Comparison of ENCODE assay signal across 10 cellular contexts in the genomic region with DNA sequence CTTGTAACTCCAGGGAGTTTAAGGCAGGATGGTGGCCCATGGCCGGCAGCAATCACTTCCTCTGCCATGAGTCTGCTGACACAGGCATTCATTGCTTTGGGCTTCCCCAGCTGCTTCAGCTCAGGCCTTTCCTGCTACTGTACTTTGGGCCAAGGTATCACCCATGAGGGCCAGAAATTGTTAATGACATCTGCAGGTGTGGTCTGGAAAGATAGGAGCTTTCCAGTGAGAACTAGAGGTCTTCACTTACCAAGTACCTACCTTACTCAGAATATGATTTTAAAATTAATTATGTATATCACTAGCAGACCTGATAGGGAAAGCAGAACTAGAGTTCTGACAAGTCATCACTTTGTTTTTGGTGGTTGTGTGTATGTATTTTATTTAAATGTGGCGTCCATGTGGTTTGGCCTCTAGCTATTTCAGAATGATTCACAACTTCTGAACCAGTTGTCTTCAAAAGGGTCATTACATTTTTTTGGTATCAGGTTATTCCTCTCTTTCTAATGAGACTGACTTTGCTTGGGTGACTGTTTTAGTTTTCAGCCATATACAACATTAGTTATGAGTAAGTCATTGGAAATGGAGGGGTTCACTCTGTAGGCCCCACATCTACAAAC. TPM values are rescaled to one million over a fixed set of nuclear protein-coding genes. Genes with fewer than 3 reads are reported as not detected.
A peak's percentile ranks its signal among the peaks of the same experiment; 100 is the strongest.
DNase-seq lines count a peak whose midpoint lies in the region; ATAC-seq lines count a peak whose summit lies in the region.
"Had no signal": no experiment of that assay in that cellular context is flagged by ENCODE, and none has a peak within 500 bp of the region (broad histone marks: within the 10 kb centered on the region; RNA-seq: fewer than 3 reads in every experiment).

No MANE protein-coding gene starts in this region.

- no peak overlapping the region for H3K27ac Mint-ChIP-seq in stimulated activated naive B cell treated with anti-CD40 and anti-IgM and Interleukin-4, amounts not matched to agents 10 μg/mL and 1 μg/mL and 100 μg/mL, for 72 hours
- H3K27ac Mint-ChIP-seq: CD4-positive, CD25-positive, alpha-beta regulatory T cell had no signal

- DNase-seq in fibroblast of gingiva (ENCODE audit: low read depth) (peak; percentile 61), Karpas-422 (no peak), mesenteric fat pad (ENCODE audit: low spot score) (no peak)
- no peak for DNase-seq in stimulated activated naive B cell treated with anti-CD40 and anti-IgM and Interleukin-4, amounts not matched to agents 10 μg/mL and 1 μg/mL and 100 μg/mL, for 72 hours
- no peak for DNase-seq in stimulated activated CD4-positive, alpha-beta T cell treated with anti-CD3 and anti-CD28 coated beads, Interleukin-2, amount 100 ng/mL, for 24 hours
- DNase-seq: CD4-positive, CD25-positive, alpha-beta regulatory T cell had no signal

- peaks cover 23 to 33% of the 10 kb centered on the region in 2 donors for H3K27me3 Mint-ChIP-seq in stimulated activated naive B cell treated with anti-CD40 and anti-IgM and Interleukin-4, amounts not matched to agents 10 μg/mL and 1 μg/mL and 100 μg/mL, for 72 hours

- no peak overlapping the region for H3K9ac ChIP-seq in Karpas-422 (ENCODE audit: low read length)

- H3K36me3 Mint-ChIP-seq in stimulated activated naive B cell treated with anti-CD40 and anti-IgM and Interleukin-4, amounts not matched to agents 10 μg/mL and 1 μg/mL and 100 μg/mL, for 72 hours = peaks cover 9 to 16% of the 10 kb centered on the region in 2 donors
- H3K36me3 Mint-ChIP-seq: CD4-positive, CD25-positive, alpha-beta regulatory T cell had no signal

- no peak overlapping the region for H3K4me2 ChIP-seq in Karpas-422 (ENCODE audit: low read depth, low read length, poor library complexity, severe bottlenecking)

- H2AFZ ChIP-seq in ACC112 (ENCODE audit: low read length, unreplicated experiment) (no peak overlapping the region), Karpas-422 (ENCODE audit: low read length) (no peak overlapping the region)

- H3K27me3 ChIP-seq in ACC112 (ENCODE audit: insufficient read depth, low read length) (no peaks in the 10 kb centered on the region), Karpas-422 (ENCODE audit: low read length) (no peaks in the 10 kb centered on the region)
- H3K27me3 ChIP-seq: pancreas had no signal

- H3K36me3 ChIP-seq in ACC112 (ENCODE audit: insufficient read depth, low read length) (no peaks in the 10 kb centered on the region), Karpas-422 (ENCODE audit: insufficient read depth, low read length) (no peaks in the 10 kb centered on the region)
- H3K36me3 ChIP-seq: pancreas had no signal

- H3K79me2 ChIP-seq in ACC112 (ENCODE audit: control insufficient read depth, insufficient read depth, low read length, unreplicated experiment) (peaks cover 54% of the 10 kb centered on the region), Karpas-422 (ENCODE audit: low read length) (no peaks in the 10 kb centered on the region)

- no peaks in the 10 kb centered on the region for H3K9me2 ChIP-seq in Karpas-422 (replicated peaks; ENCODE audit: insufficient read depth, low read length)

- no peaks in the 10 kb centered on the region for H3K9me3 ChIP-seq in Karpas-422 (ENCODE audit: low read length)
- H3K9me3 ChIP-seq: pancreas had no signal

- ATAC-seq in GM19455 (IDR thresholded peaks at IDR 0.05; ENCODE audit: unreplicated experiment) (peak; percentile 53), HG03469 (IDR thresholded peaks at IDR 0.05; ENCODE audit: unreplicated experiment) (peak; percentile 38)
- peak; percentile 78 for ATAC-seq in stimulated activated naive B cell treated with anti-CD40 and anti-IgM and Interleukin-4, amounts not matched to agents 10 μg/mL and 1 μg/mL and 100 μg/mL, for 72 hours (replicated peaks)

- H3K4me1 Mint-ChIP-seq in stimulated activated naive B cell treated with anti-CD40 and anti-IgM and Interleukin-4, amounts not matched to agents 10 μg/mL and 1 μg/mL and 100 μg/mL, for 72 hours = peaks cover 10 to 26% of the 10 kb centered on the region in 2 donors

- no peaks in the 10 kb centered on the region for H4K20me1 ChIP-seq in Karpas-422 (ENCODE audit: insufficient read depth, low read depth, low read length)

- H3K4me3 Mint-ChIP-seq in stimulated activated naive B cell treated with anti-CD40 and anti-IgM and Interleukin-4, amounts not matched to agents 10 μg/mL and 1 μg/mL and 100 μg/mL, for 72 hours = no peak overlapping the region

- H3K4me3 ChIP-seq in ACC112 (ENCODE audit: low read depth, low read length) = peak overlapping the region; percentile 83
- no peak overlapping the region for H3K4me3 ChIP-seq in Karpas-422 (ENCODE audit: low read length)

- H3K9me3 Mint-ChIP-seq in stimulated activated naive B cell treated with anti-CD40 and anti-IgM and Interleukin-4, amounts not matched to agents 10 μg/mL and 1 μg/mL and 100 μg/mL, for 72 hours = peaks cover 0 to 4% of the 10 kb centered on the region in 2 donors

- peak overlapping the region; percentile 75 for H3K27ac ChIP-seq in ACC112 (ENCODE audit: low read depth, low read length)
- no peak overlapping the region for H3K27ac ChIP-seq in Karpas-422 (ENCODE audit: low read length)
- H3K27ac ChIP-seq: pancreas had no signal

- peaks cover 60% of the 10 kb centered on the region for H3K4me1 ChIP-seq in ACC112 (ENCODE audit: control insufficient read depth, insufficient read depth, low read length, unreplicated experiment)
- H3K4me1 ChIP-seq in Karpas-422 (ENCODE audit: low read length) = no peaks in the 10 kb centered on the region
- H3K4me1 ChIP-seq: pancreas had no signal

RNA-seq across cellular contexts. Expression of gene RGL1, which starts 2.7 kb away (rescaled TPM):
- 1.0 TPM in 2 replicates for total RNA-seq in Karpas-422 (2014; rRNA removed; shearing (Covaris generic); ENCODE audit: low replicate concordance)
- total RNA-seq in mesenteric fat pad = 80.8 TPM

Comparison
In these comparisons a context has a peak if more than half of its experiments do, and no peak if none do; other contexts are left out.
1. RNA of gene RGL1, which starts 2.7 kb away (total RNA-seq): 80.8 TPM in mesenteric fat pad (single experiment); 1.0 TPM in Karpas-422; every median in the first group is over 10 times any median in the second.
2. Peak in every context shown above with its lines, with median percentiles within 50 percentile points of each other: ATAC-seq.